Comparison of ENCODE assay signal across 9 cellular contexts in the genomic region with DNA sequence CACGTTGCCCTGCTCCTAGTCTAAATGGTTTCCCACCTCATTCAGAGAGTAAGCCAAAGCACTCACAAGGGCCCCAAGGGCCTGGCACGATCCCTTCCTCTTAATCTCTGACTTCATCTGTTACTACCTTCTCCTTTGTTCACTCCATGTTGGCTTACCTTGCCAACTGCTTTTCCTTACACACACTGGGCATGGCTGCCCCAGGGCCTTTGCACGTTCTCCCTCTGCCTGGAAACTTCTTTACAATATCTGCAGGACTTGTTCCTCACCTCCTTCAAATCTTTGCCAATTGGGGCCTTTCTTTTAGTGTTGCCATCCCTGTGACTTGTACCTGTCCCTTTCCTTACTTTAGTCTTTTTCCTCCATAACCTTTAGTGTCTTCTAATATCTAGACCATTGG.
"Had no signal": no experiment of that assay in that cellular context is flagged by ENCODE, and none has a peak within 500 bp of the region (broad histone marks: within the 10 kb centered on the region; RNA-seq: fewer than 3 reads in every experiment).

No MANE protein-coding gene starts in this region.

- FAIRE-seq: H54, HepG2 had no signal

- H2AFZ ChIP-seq: GM23248 had no signal

- DNase-seq: GM23248, GOT3, H9, HCEC 1CT, HFFc6, Kasumi-1, KG1 had no signal

- H3K27ac ChIP-seq: GM23248 had no signal

- H3K4me3 ChIP-seq: GM23248 had no signal

- ATAC-seq: HepG2 had no signal

- H3K9ac ChIP-seq: GM23248 had no signal
